1 cellular context compared by ENCODE assay signal in the genomic region with DNA sequence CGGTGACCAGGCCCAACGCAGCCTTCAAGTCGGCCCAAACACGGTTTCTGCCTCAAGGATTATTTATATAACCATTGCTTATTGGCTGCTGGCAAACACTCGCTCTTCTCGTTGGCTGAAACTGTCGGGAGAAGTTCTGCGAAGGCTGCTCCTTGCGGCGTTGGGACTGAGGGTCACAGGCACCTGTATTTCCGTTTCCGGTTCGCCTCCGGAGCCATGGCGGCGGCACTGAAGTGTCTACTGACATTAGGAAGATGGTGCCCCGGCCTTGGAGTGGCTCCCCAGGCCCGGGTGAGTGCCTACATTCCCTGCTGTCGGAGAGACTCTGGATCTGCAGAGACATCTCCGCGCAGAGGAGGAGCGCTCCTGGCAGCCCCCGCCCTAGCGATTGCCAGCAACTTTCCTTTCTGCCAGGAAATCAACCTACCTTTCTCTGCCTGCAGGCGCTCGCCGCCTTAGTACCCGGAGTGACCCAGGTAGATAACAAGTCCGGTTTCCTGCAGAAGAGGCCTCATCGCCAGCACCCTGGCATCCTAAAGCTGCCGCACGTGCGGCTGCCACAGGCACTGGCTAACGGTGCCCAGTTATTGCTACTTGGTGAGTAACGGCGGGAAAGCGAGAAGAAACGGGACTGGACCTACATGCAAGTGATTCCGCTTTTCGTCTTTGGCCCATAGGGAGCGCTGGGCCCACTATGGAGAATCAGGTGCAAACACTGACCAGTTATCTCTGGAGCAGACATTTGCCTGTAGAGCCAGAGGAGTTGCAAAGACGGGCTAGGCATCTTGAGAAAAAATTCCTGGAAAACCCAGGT.
TF ChIP-seq lines count a peak whose summit lies in the region.

Gene METTL17 (plus strand): TSS at position 194 of the 814 bp plus-strand sequence. CDS start 23 bp downstream, at position 217.

TF ChIP-seq in HepG2, 621 proteins besides CTCF, POLR2A, EP300 and RAD21 (continued from another document and continues in another):
- TF ChIP-seq BRF2 (CRISPR knock-in tag; IDR thresholded peaks at IDR 0.05), result 0 out of 2 replicates have a peak, but pooled peaks have one; percentile 69
- peak; percentile 11; the same call in 1 of the 2 replicates for TF ChIP-seq ZNF232 (CRISPR knock-in tag; IDR thresholded peaks at IDR 0.05; ENCODE audit: borderline replicate concordance)
- TF ChIP-seq HMG20A (CRISPR knock-in tag; IDR thresholded peaks at IDR 0.05; ENCODE audit: borderline replicate concordance), result no peak
- TF ChIP-seq ZNF577 (CRISPR knock-in tag; IDR thresholded peaks at IDR 0.05; ENCODE audit: borderline replicate concordance, low read depth), result no peak
- no peak for TF ChIP-seq ZNF263 (CRISPR knock-in tag; IDR thresholded peaks at IDR 0.05)
- TF ChIP-seq EHMT2 (IDR thresholded peaks at IDR 0.05; ENCODE audit: borderline replicate concordance, low read depth, low read length), result peak; percentile 96
- TF ChIP-seq ZNF614 (CRISPR knock-in tag; IDR thresholded peaks at IDR 0.05; ENCODE audit: borderline replicate concordance), result peak; percentile 52; the same call in 1 of the 2 replicates
- peak; percentile 63 for TF ChIP-seq PHF21A (CRISPR knock-in tag; IDR thresholded peaks at IDR 0.05)
- TF ChIP-seq CREB3 (CRISPR knock-in tag; IDR thresholded peaks at IDR 0.05), result peak; percentile 50; the same call in 1 of the 2 replicates
- TF ChIP-seq GABPA (IDR thresholded peaks at IDR 0.05; ENCODE audit: low read depth, low read length), result peak; percentile 97
- peak; percentile 96 for TF ChIP-seq GABPA (CRISPR knock-in tag; IDR thresholded peaks at IDR 0.05; ENCODE audit: low read depth)
- no peak for TF ChIP-seq ZNF282 (IDR thresholded peaks at IDR 0.05; ENCODE audit: partially characterized antibody)
- TF ChIP-seq, protein P1, sequence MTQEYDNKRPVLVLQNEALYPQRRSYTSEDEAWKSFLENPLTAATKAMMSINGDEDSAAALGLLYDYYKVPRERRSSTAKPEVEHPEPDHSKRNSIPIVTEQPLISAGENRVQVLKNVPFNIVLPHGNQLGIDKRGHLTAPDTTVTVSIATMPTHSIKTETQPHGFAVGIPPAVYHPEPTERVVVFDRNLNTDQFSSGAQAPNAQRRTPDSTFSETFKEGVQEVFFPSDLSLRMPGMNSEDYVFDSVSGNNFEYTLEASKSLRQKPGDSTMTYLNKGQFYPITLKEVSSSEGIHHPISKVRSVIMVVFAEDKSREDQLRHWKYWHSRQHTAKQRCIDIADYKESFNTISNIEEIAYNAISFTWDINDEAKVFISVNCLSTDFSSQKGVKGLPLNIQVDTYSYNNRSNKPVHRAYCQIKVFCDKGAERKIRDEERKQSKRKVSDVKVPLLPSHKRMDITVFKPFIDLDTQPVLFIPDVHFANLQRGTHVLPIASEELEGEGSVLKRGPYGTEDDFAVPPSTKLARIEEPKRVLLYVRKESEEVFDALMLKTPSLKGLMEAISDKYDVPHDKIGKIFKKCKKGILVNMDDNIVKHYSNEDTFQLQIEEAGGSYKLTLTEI (CRISPR knock-in tag; conservative IDR thresholded peaks at IDR 0.05), result no peak
- TF ChIP-seq ZSCAN21 (CRISPR knock-in tag; IDR thresholded peaks at IDR 0.05; ENCODE audit: borderline replicate concordance), result peak; percentile 89
- TF ChIP-seq PCBP2 (optimal IDR thresholded peaks at IDR 0.05; ENCODE audit: low read depth, low read length, poor library complexity, severe bottlenecking), result no peak
- TF ChIP-seq CREM (IDR thresholded peaks at IDR 0.05), result peak; percentile 90
- TF ChIP-seq CREM (CRISPR knock-in tag; IDR thresholded peaks at IDR 0.05), result 0 out of 2 replicates have a peak, but pooled peaks have one; percentile 2
- peak; percentile 95 for TF ChIP-seq ZNF414 (CRISPR knock-in tag; IDR thresholded peaks at IDR 0.05)
- TF ChIP-seq RORA (CRISPR knock-in tag; IDR thresholded peaks at IDR 0.05), result no peak
- TF ChIP-seq NR2F2 (IDR thresholded peaks at IDR 0.05; ENCODE audit: borderline replicate concordance, low read depth), result peak; percentile 74; the same call in 1 of the 2 replicates
- TF ChIP-seq ZNF713 (CRISPR knock-in tag; IDR thresholded peaks at IDR 0.05), result 0 out of 2 replicates have a peak, but pooled peaks have one; percentile 23
- TF ChIP-seq IRX3 (CRISPR knock-in tag; IDR thresholded peaks at IDR 0.05; ENCODE audit: borderline replicate concordance, low read depth), result no peak
- no peak for TF ChIP-seq ZNF383 (CRISPR knock-in tag; IDR thresholded peaks at IDR 0.05; ENCODE audit: borderline replicate concordance)
- TF ChIP-seq, protein P2, sequence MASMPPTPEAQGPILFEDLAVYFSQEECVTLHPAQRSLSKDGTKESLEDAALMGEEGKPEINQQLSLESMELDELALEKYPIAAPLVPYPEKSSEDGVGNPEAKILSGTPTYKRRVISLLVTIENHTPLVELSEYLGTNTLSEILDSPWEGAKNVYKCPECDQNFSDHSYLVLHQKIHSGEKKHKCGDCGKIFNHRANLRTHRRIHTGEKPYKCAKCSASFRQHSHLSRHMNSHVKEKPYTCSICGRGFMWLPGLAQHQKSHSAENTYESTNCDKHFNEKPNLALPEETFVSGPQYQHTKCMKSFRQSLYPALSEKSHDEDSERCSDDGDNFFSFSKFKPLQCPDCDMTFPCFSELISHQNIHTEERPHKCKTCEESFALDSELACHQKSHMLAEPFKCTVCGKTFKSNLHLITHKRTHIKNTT (CRISPR knock-in tag; IDR thresholded peaks at IDR 0.05), result no peak
- no peak for TF ChIP-seq HMGA1 (CRISPR knock-in tag; conservative IDR thresholded peaks at IDR 0.05)
- no peak for TF ChIP-seq NR3C1 (CRISPR knock-in tag; IDR thresholded peaks at IDR 0.05)
- no peak for TF ChIP-seq MAFK (conservative IDR thresholded peaks at IDR 0.05 in 1 of 2, IDR thresholded peaks at IDR 0.05 in 1 of 2; ENCODE audit: low read length in 2 of 2)
- TF ChIP-seq ZBTB7B (CRISPR knock-in tag; IDR thresholded peaks at IDR 0.05), result 0 out of 2 replicates have a peak, but pooled peaks have one; percentile 11
- TF ChIP-seq SRF (IDR thresholded peaks at IDR 0.05; ENCODE audit: low read depth, low read length), result no peak
- TF ChIP-seq YEATS4 (CRISPR knock-in tag; IDR thresholded peaks at IDR 0.05; ENCODE audit: borderline replicate concordance), result peak; percentile 79; the same call in 1 of the 2 replicates
- TF ChIP-seq BCL6 (CRISPR knock-in tag; IDR thresholded peaks at IDR 0.05), result peak; percentile 46
- TF ChIP-seq, protein P3, sequence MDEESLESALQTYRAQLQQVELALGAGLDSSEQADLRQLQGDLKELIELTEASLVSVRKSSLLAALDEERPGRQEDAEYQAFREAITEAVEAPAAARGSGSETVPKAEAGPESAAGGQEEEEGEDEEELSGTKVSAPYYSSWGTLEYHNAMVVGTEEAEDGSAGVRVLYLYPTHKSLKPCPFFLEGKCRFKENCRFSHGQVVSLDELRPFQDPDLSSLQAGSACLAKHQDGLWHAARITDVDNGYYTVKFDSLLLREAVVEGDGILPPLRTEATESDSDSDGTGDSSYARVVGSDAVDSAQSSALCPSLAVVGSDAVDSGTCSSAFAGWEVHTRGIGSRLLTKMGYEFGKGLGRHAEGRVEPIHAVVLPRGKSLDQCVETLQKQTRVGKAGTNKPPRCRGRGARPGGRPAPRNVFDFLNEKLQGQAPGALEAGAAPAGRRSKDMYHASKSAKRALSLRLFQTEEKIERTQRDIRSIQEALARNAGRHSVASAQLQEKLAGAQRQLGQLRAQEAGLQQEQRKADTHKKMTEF (CRISPR knock-in tag; IDR thresholded peaks at IDR 0.05), result peak; percentile 79
- TF ChIP-seq, protein P4, sequence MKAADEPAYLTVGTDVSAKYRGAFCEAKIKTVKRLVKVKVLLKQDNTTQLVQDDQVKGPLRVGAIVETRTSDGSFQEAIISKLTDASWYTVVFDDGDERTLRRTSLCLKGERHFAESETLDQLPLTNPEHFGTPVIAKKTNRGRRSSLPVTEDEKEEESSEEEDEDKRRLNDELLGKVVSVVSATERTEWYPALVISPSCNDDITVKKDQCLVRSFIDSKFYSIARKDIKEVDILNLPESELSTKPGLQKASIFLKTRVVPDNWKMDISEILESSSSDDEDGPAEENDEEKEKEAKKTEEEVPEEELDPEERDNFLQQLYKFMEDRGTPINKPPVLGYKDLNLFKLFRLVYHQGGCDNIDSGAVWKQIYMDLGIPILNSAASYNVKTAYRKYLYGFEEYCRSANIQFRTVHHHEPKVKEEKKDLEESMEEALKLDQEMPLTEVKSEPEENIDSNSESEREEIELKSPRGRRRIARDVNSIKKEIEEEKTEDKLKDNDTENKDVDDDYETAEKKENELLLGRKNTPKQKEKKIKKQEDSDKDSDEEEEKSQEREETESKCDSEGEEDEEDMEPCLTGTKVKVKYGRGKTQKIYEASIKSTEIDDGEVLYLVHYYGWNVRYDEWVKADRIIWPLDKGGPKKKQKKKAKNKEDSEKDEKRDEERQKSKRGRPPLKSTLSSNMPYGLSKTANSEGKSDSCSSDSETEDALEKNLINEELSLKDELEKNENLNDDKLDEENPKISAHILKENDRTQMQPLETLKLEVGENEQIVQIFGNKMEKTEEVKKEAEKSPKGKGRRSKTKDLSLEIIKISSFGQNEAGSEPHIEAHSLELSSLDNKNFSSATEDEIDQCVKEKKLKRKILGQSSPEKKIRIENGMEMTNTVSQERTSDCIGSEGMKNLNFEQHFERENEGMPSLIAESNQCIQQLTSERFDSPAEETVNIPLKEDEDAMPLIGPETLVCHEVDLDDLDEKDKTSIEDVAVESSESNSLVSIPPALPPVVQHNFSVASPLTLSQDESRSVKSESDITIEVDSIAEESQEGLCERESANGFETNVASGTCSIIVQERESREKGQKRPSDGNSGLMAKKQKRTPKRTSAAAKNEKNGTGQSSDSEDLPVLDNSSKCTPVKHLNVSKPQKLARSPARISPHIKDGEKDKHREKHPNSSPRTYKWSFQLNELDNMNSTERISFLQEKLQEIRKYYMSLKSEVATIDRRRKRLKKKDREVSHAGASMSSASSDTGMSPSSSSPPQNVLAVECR (CRISPR knock-in tag; IDR thresholded peaks at IDR 0.05; ENCODE audit: borderline replicate concordance), result peak; percentile 90
- TF ChIP-seq HOXA9 (CRISPR knock-in tag; IDR thresholded peaks at IDR 0.05; ENCODE audit: borderline replicate concordance), result no peak
- peak; percentile 85 for TF ChIP-seq SPEN (CRISPR knock-in tag; IDR thresholded peaks at IDR 0.05; ENCODE audit: low read depth)
- TF ChIP-seq ZNF234 (CRISPR knock-in tag; conservative IDR thresholded peaks at IDR 0.05), result peak; percentile 77; the same call in 1 of the 2 replicates
- TF ChIP-seq ZNF296 (CRISPR knock-in tag; conservative IDR thresholded peaks at IDR 0.05), result no peak
- TF ChIP-seq ZNF703 (CRISPR knock-in tag; IDR thresholded peaks at IDR 0.05; ENCODE audit: borderline replicate concordance), result no peak
- no peak for TF ChIP-seq ATAD3A (CRISPR knock-in tag; IDR thresholded peaks at IDR 0.05)
- no peak for TF ChIP-seq AGO1 (IDR thresholded peaks at IDR 0.05; ENCODE audit: low read depth, low read length, poor library complexity, severe bottlenecking)
- no peak for TF ChIP-seq ZNF83 (CRISPR knock-in tag; IDR thresholded peaks at IDR 0.05; ENCODE audit: borderline replicate concordance)
- TF ChIP-seq, protein P5, sequence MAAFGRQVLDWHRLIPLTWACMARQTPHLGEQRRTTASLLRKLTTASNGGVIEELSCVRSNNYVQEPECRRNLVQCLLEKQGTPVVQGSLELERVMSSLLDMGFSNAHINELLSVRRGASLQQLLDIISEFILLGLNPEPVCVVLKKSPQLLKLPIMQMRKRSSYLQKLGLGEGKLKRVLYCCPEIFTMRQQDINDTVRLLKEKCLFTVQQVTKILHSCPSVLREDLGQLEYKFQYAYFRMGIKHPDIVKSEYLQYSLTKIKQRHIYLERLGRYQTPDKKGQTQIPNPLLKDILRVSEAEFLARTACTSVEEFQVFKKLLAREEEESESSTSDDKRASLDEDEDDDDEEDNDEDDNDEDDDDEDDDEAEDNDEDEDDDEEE (CRISPR knock-in tag; IDR thresholded peaks at IDR 0.05), result peak; percentile 91; the same call in 1 of the 2 replicates
